Comparison of ENCODE assay signal across 8 cellular contexts in genomic region chr19:1478934-1479707, GRCh38. TPM values are rescaled to one million over a fixed set of nuclear protein-coding genes. Genes with fewer than 3 reads are reported as not detected.
DNase-seq lines count a peak whose midpoint lies in the region; ATAC-seq, FAIRE-seq and TF ChIP-seq lines count a peak whose summit lies in the region.

Gene C19orf25 (minus strand): TSS chr19:1479215. CDS start chr19:1478903, 312 bp downstream.

- no peaks in the 10 kb centered on the region for H3K36me3 ChIP-seq in upper lobe of right lung

- DNase-seq in GM12891 (ENCODE audit: insufficient read length, low spot score) (peak; percentile 99), NCI-H1694 treated with DMSO at 0.1 percent for 48 hours (lab: John Stamatoyannopoulos, UW) (peak; percentile 85), amniotic epithelial cell (ENCODE audit: low read depth) (peak; percentile 89), left cardiac atrium (peak; percentile 96), progenitor cell of endocrine pancreas (ENCODE audit: low spot score, unreplicated experiment) (peak; percentile 84), upper lobe of right lung (peak; percentile 98)

- TF ChIP-seq CTCF in progenitor cell of endocrine pancreas (IDR thresholded peaks at IDR 0.05; ENCODE audit: unreplicated experiment) (peak; percentile 1), upper lobe of right lung (IDR thresholded peaks at IDR 0.05) (no peak)

- FAIRE-seq in GM12891 (lab: Jason Lieb, UNC), result peak; percentile 100

- peak; percentile 82 for TF ChIP-seq POLR2A in GM12891 (IDR thresholded peaks at IDR 0.05; ENCODE audit: low read depth, low read length)

- H3K4me1 ChIP-seq in upper lobe of right lung, result peaks cover 11% of the 10 kb centered on the region

- H3K4me1 Mint-ChIP-seq in T-helper 1 cell treated with Interleukin-12 subunit alpha and Interleukin-12 subunit beta and Interleukin-4 antibody, amounts not matched to agents 30 μg/mL and 1 μg/mL, for 36 hours (ENCODE audit: low read depth), result peaks cover 12% of the 10 kb centered on the region
- H3K4me1 Mint-ChIP-seq in progenitor cell of endocrine pancreas (ENCODE audit: low read depth), result peaks cover 6% of the 10 kb centered on the region

- no peaks in the 10 kb centered on the region for H3K9me3 Mint-ChIP-seq in T-helper 1 cell treated with Interleukin-12 subunit alpha and Interleukin-12 subunit beta and Interleukin-4 antibody, amounts not matched to agents 30 μg/mL and 1 μg/mL, for 36 hours
- no peaks in the 10 kb centered on the region for H3K9me3 Mint-ChIP-seq in progenitor cell of endocrine pancreas (ENCODE audit: low read depth)

- H3K4me3 ChIP-seq in upper lobe of right lung, result peak within 1 kb of the TSS; percentile 97

- peak within 1 kb of the TSS; percentile 80 for H3K27ac ChIP-seq in upper lobe of right lung

- H3K36me3 Mint-ChIP-seq in T-helper 1 cell treated with Interleukin-12 subunit alpha and Interleukin-12 subunit beta and Interleukin-4 antibody, amounts not matched to agents 30 μg/mL and 1 μg/mL, for 36 hours (ENCODE audit: low read depth), result peaks cover 3% of the 10 kb centered on the region
- peaks cover 3% of the 10 kb centered on the region for H3K36me3 Mint-ChIP-seq in progenitor cell of endocrine pancreas (ENCODE audit: insufficient read depth)

- ATAC-seq in HG02852 (IDR thresholded peaks at IDR 0.05; ENCODE audit: unreplicated experiment), result peak; percentile 81
- ATAC-seq in left cardiac atrium, result peak; percentile 97 to 98
- peak; percentile 96 for ATAC-seq in upper lobe of right lung

- H3K27ac Mint-ChIP-seq in T-helper 1 cell treated with Interleukin-12 subunit alpha and Interleukin-12 subunit beta and Interleukin-4 antibody, amounts not matched to agents 30 μg/mL and 1 μg/mL, for 36 hours, result peak within 1 kb of the TSS; percentile 96
- H3K27ac Mint-ChIP-seq in progenitor cell of endocrine pancreas, result peak within 1 kb of the TSS; percentile 92

- H3K4me3 Mint-ChIP-seq in T-helper 1 cell treated with Interleukin-12 subunit alpha and Interleukin-12 subunit beta and Interleukin-4 antibody, amounts not matched to agents 30 μg/mL and 1 μg/mL, for 36 hours, result peak within 1 kb of the TSS; percentile 98
- peak within 1 kb of the TSS; percentile 97 for H3K4me3 Mint-ChIP-seq in progenitor cell of endocrine pancreas (ENCODE audit: low read depth)

- intact Hi-C loops in left cardiac atrium (cut with DNase I), result no loop called here
- intact Hi-C loops in upper lobe of right lung (cut with DNase I), result no loop called here

- no peaks in the 10 kb centered on the region for H3K27me3 Mint-ChIP-seq in T-helper 1 cell treated with Interleukin-12 subunit alpha and Interleukin-12 subunit beta and Interleukin-4 antibody, amounts not matched to agents 30 μg/mL and 1 μg/mL, for 36 hours (ENCODE audit: low read depth)
- H3K27me3 Mint-ChIP-seq in progenitor cell of endocrine pancreas, result no peaks in the 10 kb centered on the region

- H3K27me3 ChIP-seq in upper lobe of right lung, result no peaks in the 10 kb centered on the region

- H3K9me3 ChIP-seq in upper lobe of right lung, result no peaks in the 10 kb centered on the region

TF ChIP-seq in GM12891, 5 proteins besides CTCF, POLR2A, EP300 and RAD21:
- TF ChIP-seq POU2F2 (IDR thresholded peaks at IDR 0.05; ENCODE audit: low read depth, low read length) (no peak), TAF1 (IDR thresholded peaks at IDR 0.05; ENCODE audit: low read depth, low read length) (peak; percentile 46; the same call in 1 of the 2 replicates), SPI1 (IDR thresholded peaks at IDR 0.05; ENCODE audit: low read depth, low read length) (no peak; the same call in 1 of the 2 replicates), POLR2AphosphoS5 (IDR thresholded peaks at IDR 0.05; ENCODE audit: low read depth, low read length) (peak; percentile 81), PAX5 (IDR thresholded peaks at IDR 0.05; ENCODE audit: insufficient read depth, low read length, severe bottlenecking) (no peak)

RNA-seq across cellular contexts. Expression of gene C19orf25, which starts in this region (rescaled TPM):
- 18.0 TPM for polyA plus RNA-seq in GM12891 (2012; ENCODE audit: low read depth, missing spikeins)
- total RNA-seq in left cardiac atrium (10 to 100 TPM; 16.1 to 18.9 TPM), progenitor cell of endocrine pancreas (31.3 and 36.0 TPM in 2 replicates), upper lobe of right lung (26.3 TPM)

Comparison
In these comparisons a context has a peak if more than half of its experiments do, and no peak if none do; other contexts are left out.
1. Peak in every context shown above with its lines: DNase-seq, ATAC-seq, H3K4me3 ChIP-seq and H3K27ac ChIP-seq.